In genomic region chr16:49858200-49859129, GRCh38 we compare ENCODE assay signal across 8 cellular contexts. TPM values are rescaled to one million over a fixed set of nuclear protein-coding genes. Genes with fewer than 3 reads are reported as not detected.
A peak's percentile ranks its signal among the peaks of the same experiment; 100 is the strongest.
DNase-seq lines count a peak whose midpoint lies in the region; ATAC-seq and TF ChIP-seq lines count a peak whose summit lies in the region.

No MANE protein-coding gene starts in this region.

- peaks cover 2 to 7% of the 10 kb centered on the region in 2 donors for H3K36me3 Mint-ChIP-seq in CD14-positive monocyte

- H3K4me3 ChIP-seq in breast epithelium, result peak overlapping the region; percentile 76 to 93 (median 80)

- H3K27ac ChIP-seq in breast epithelium, result peak overlapping the region; percentile 86 to 98

- no peaks in the 10 kb centered on the region for H3K36me3 ChIP-seq in breast epithelium

- intact Hi-C loops in CD14-positive monocyte (cut with micrococcal nuclease) (no loop called here), breast epithelium (cut with DNase I; ENCODE audit: low total_unique reads) (no loop called here)

- DNase-seq in CD14-positive monocyte (ENCODE audit: low spot score) (no peak), NCI-H1694 treated with DMSO at 0.1 percent for 48 hours (lab: John Stamatoyannopoulos, UW) (peak; percentile 46), breast epithelium (ENCODE audit: low spot score in 2 of 2) (no peak), left lobe of liver (ENCODE audit: low spot score) (peak; percentile 50)
- DNase-seq in stimulated activated CD4-positive, alpha-beta T cell treated with anti-CD3 and anti-CD28 coated beads, Interleukin-4, amount 100 ng/mL, for 4 hours, result peak; percentile 54 to 62
- DNase-seq in effector CD4-positive, alpha-beta T cell, result no peak

- H3K4me1 ChIP-seq in breast epithelium, result peaks cover 3 to 4% of the 10 kb centered on the region in 2 donors

- peak overlapping the region; percentile 9 to 89 for H3K4me3 Mint-ChIP-seq in CD14-positive monocyte

- H3K9me3 Mint-ChIP-seq in CD14-positive monocyte, result peaks cover 0 to 15% (median 11%) of the 10 kb centered on the region in 7 donors

- H3K9me3 ChIP-seq in breast epithelium, result no peaks in the 10 kb centered on the region

- no peak overlapping the region for H3K27ac Mint-ChIP-seq in CD14-positive monocyte

- H3K27me3 ChIP-seq in breast epithelium, result no peaks in the 10 kb centered on the region

- peaks cover 58 to 88% (median 79%) of the 10 kb centered on the region in 3 donors for H3K27me3 Mint-ChIP-seq in CD14-positive monocyte (ENCODE audit: low read depth in 3 of 3)

- TF ChIP-seq POLR2A in breast epithelium (IDR thresholded peaks at IDR 0.05), result no peak

- TF ChIP-seq CTCF in CD14-positive monocyte (IDR thresholded peaks at IDR 0.05), result no peak
- TF ChIP-seq CTCF in breast epithelium (IDR thresholded peaks at IDR 0.05), result no peak

- ATAC-seq in left lobe of liver (peak; percentile 6), GM21529 (IDR thresholded peaks at IDR 0.05; ENCODE audit: unreplicated experiment) (no peak), HG03039 (IDR thresholded peaks at IDR 0.05; ENCODE audit: unreplicated experiment) (no peak)

- H3K4me1 Mint-ChIP-seq in CD14-positive monocyte, result peaks cover 24% of the 10 kb centered on the region

RNA-seq across cellular contexts. Expression of gene ZNF423, which starts 2.6 kb away (rescaled TPM):
- polyA plus RNA-seq in CD14-positive monocyte, result not detected
- total RNA-seq in breast epithelium (1 to 10 TPM; 4.7 to 8.0 (median 5.9) TPM), left lobe of liver (2.0 TPM)

Comparison
In these comparisons a context has a peak if more than half of its experiments do, and no peak if none do; other contexts are left out.
1. DNase-seq: peak in NCI-H1694 treated with DMSO at 0.1 percent for 48 hours (single experiment), left lobe of liver (single experiment) and stimulated activated CD4-positive, alpha-beta T cell treated with anti-CD3 and anti-CD28 coated beads, Interleukin-4, amount 100 ng/mL, for 4 hours (2 of 2); none in CD14-positive monocyte (single experiment), breast epithelium (0 of 2) and effector CD4-positive, alpha-beta T cell (single experiment).